8 cellular contexts compared by ENCODE assay signal in genomic region chr2:156466739-156467405, GRCh38. TPM values are rescaled to one million over a fixed set of nuclear protein-coding genes. Genes with fewer than 3 reads are reported as not detected.
DNase-seq lines count a peak whose midpoint lies in the region; ATAC-seq, FAIRE-seq and TF ChIP-seq lines count a peak whose summit lies in the region.

No MANE protein-coding gene starts in this region.

- H3K4me1 ChIP-seq in SJCRH30 = no peaks in the 10 kb centered on the region
- peaks cover 4 to 12% of the 10 kb centered on the region in 2 donors for H3K4me1 ChIP-seq in kidney (ENCODE audit: control insufficient read depth in 1 of 2, insufficient read depth in 1 of 2, low read depth in 1 of 2, low read length in 2 of 2)

- H3K9ac ChIP-seq in kidney (ENCODE audit: low read length in 2 of 2) = peak overlapping the region in 1 of 2 donors; percentile 9

- no peak for FAIRE-seq in kidney (lab: Jason Lieb, UNC)

- H3K27ac ChIP-seq in SJCRH30 = no peak overlapping the region
- peak overlapping the region in 1 of 2 donors; percentile 41 for H3K27ac ChIP-seq in kidney (ENCODE audit: low read depth in 2 of 2, low read length in 2 of 2)

- H3K36me3 ChIP-seq in SJCRH30 = no peaks in the 10 kb centered on the region
- H3K36me3 ChIP-seq in kidney (ENCODE audit: control insufficient read depth in 1 of 2, insufficient read depth in 2 of 2, low read length in 2 of 2) = no peaks in the 10 kb centered on the region

- no peaks in the 10 kb centered on the region for H3K27me3 ChIP-seq in SJCRH30

- intact Hi-C loops in kidney (cut with DNase I) = no loop called here

- H3K4me3 ChIP-seq in epithelial cell of esophagus (ENCODE audit: low read length) (no peak overlapping the region), SJCRH30 (no peak overlapping the region), kidney (ENCODE audit: low read length in 2 of 2) (no peak overlapping the region)

- TF ChIP-seq CTCF in epithelial cell of esophagus (IDR thresholded peaks at IDR 0.05; ENCODE audit: insufficient read depth, low read depth, low read length, missing control alignments) (no peak), kidney (IDR thresholded peaks at IDR 0.05; ENCODE audit: borderline replicate concordance, extremely low read depth, insufficient read depth) (no peak)

- ATAC-seq in GM21619 (IDR thresholded peaks at IDR 0.05; ENCODE audit: unreplicated experiment) = no peak

- DNase-seq in AG08396 (ENCODE audit: low spot score) = peak; percentile 35
- DNase-seq in NCI-H146 (lab: John Stamatoyannopoulos, UW) = peak; percentile 13
- peak; percentile 34 for DNase-seq in epithelial cell of esophagus (ENCODE audit: low read depth)
- DNase-seq in myocyte (ENCODE audit: low read depth) = peak; percentile 33
- no peak for DNase-seq in occipital lobe (lab: John Stamatoyannopoulos, UW)
- DNase-seq in SJCRH30 = no peak
- no peak for DNase-seq in kidney

- H3K9me3 ChIP-seq in SJCRH30 (replicated peaks) = no peaks in the 10 kb centered on the region
- H3K9me3 ChIP-seq in kidney (ENCODE audit: control insufficient read depth in 1 of 2, low read length in 2 of 2) = no peaks in the 10 kb centered on the region

RNA-seq across cellular contexts. Expression of gene GPD2, which starts 30.7 kb away (rescaled TPM):
- total RNA-seq in myocyte (13.2 and 23.4 TPM in 2 replicates), occipital lobe (166 TPM), kidney (32.3 TPM)
- polyA plus RNA-seq in myocyte (2012) = 4.8 TPM
- total RNA-seq in SJCRH30 (2014; rRNA removed; shearing (Covaris generic)) = 9.9 and 10.6 TPM in 2 replicates
- polyA plus RNA-seq in kidney (ENCODE audit: insufficient read depth, low read depth, low replicate concordance) = 6.2 TPM

Comparison
In these comparisons a context has a peak if more than half of its experiments do, and no peak if none do; other contexts are left out.
1. DNase-seq: peak in AG08396 (single experiment), NCI-H146 (single experiment), epithelial cell of esophagus (single experiment) and myocyte (single experiment); none in occipital lobe (single experiment), SJCRH30 (0 of 2) and kidney (single experiment).